In genomic region chr5:57529864-57530263, GRCh38 we compare ENCODE assay signal across 18 cellular contexts. TPM values are rescaled to one million over a fixed set of nuclear protein-coding genes. Genes with fewer than 3 reads are reported as not detected.
DNase-seq lines count a peak whose midpoint lies in the region; ATAC-seq and TF ChIP-seq lines count a peak whose summit lies in the region.
"Had no signal": no experiment of that assay in that cellular context is flagged by ENCODE, and none has a peak within 500 bp of the region (broad histone marks: within the 10 kb centered on the region; RNA-seq: fewer than 3 reads in every experiment).

No MANE protein-coding gene starts in this region.

- peaks cover 0 to 2% of the 10 kb centered on the region in 2 donors for H3K9me3 Mint-ChIP-seq in stimulated activated naive B cell treated with anti-CD40 and anti-IgM and Interleukin-4, amounts not matched to agents 10 μg/mL and 1 μg/mL and 100 μg/mL, for 72 hours
- H3K9me3 Mint-ChIP-seq: activated CD4-positive, alpha-beta memory T cell treated with anti-CD3 and anti-CD28 coated beads for 36 hours; activated naive CD8-positive, alpha-beta T cell treated with anti-CD3 and anti-CD28 coated beads for 36 hours; activated T-cell treated with anti-CD3 and anti-CD28 coated beads, Interleukin-2, amount 50 U/mL, for 4 hours had no signal

- no peak overlapping the region for H3K27ac Mint-ChIP-seq in stimulated activated naive B cell treated with anti-CD40 and anti-IgM and Interleukin-4, amounts not matched to agents 10 μg/mL and 1 μg/mL and 100 μg/mL, for 72 hours
- H3K27ac Mint-ChIP-seq: activated CD4-positive, alpha-beta memory T cell treated with anti-CD3 and anti-CD28 coated beads for 36 hours; activated naive CD8-positive, alpha-beta T cell treated with anti-CD3 and anti-CD28 coated beads for 36 hours had no signal

- intact Hi-C loops in cardiac septum (cut with DNase I), result no loop called here

- H3K36me3 Mint-ChIP-seq in stimulated activated naive B cell treated with anti-CD40 and anti-IgM and Interleukin-4, amounts not matched to agents 10 μg/mL and 1 μg/mL and 100 μg/mL, for 72 hours, result no peaks in the 10 kb centered on the region
- H3K36me3 Mint-ChIP-seq: activated CD4-positive, alpha-beta memory T cell treated with anti-CD3 and anti-CD28 coated beads for 36 hours; activated naive CD8-positive, alpha-beta T cell treated with anti-CD3 and anti-CD28 coated beads for 36 hours had no signal

- ATAC-seq in GM19395 (IDR thresholded peaks at IDR 0.05; ENCODE audit: unreplicated experiment) (peak; percentile 74), HG02610 (IDR thresholded peaks at IDR 0.05; ENCODE audit: unreplicated experiment) (peak; percentile 75), HG03378 (IDR thresholded peaks at IDR 0.05; ENCODE audit: unreplicated experiment) (peak; percentile 72)
- peak; percentile 91 to 92 for ATAC-seq in stimulated activated naive B cell treated with anti-CD40 and anti-IgM and Interleukin-4, amounts not matched to agents 10 μg/mL and 1 μg/mL and 100 μg/mL, for 72 hours (replicated peaks)
- ATAC-seq: activated T-cell treated with anti-CD3 and anti-CD28 coated beads, Interleukin-2, amount 50 U/mL, for 4 hours had no signal

- H3K4me1 Mint-ChIP-seq in stimulated activated naive B cell treated with anti-CD40 and anti-IgM and Interleukin-4, amounts not matched to agents 10 μg/mL and 1 μg/mL and 100 μg/mL, for 72 hours, result peaks cover 16 to 26% of the 10 kb centered on the region in 2 donors
- H3K4me1 Mint-ChIP-seq: activated naive CD8-positive, alpha-beta T cell treated with anti-CD3 and anti-CD28 coated beads for 36 hours had no signal

- no peak for TF ChIP-seq POLR2A in erythroblast (IDR thresholded peaks at IDR 0.05; ENCODE audit: low read length)

- H3K4me3 Mint-ChIP-seq in stimulated activated naive B cell treated with anti-CD40 and anti-IgM and Interleukin-4, amounts not matched to agents 10 μg/mL and 1 μg/mL and 100 μg/mL, for 72 hours, result no peak overlapping the region
- H3K4me3 Mint-ChIP-seq: activated CD4-positive, alpha-beta memory T cell treated with anti-CD3 and anti-CD28 coated beads for 36 hours; activated naive CD8-positive, alpha-beta T cell treated with anti-CD3 and anti-CD28 coated beads for 36 hours; activated T-cell treated with anti-CD3 and anti-CD28 coated beads, Interleukin-2, amount 50 U/mL, for 4 hours had no signal

- H3K27me3 Mint-ChIP-seq in stimulated activated naive B cell treated with anti-CD40 and anti-IgM and Interleukin-4, amounts not matched to agents 10 μg/mL and 1 μg/mL and 100 μg/mL, for 72 hours, result peaks cover 0 to 7% of the 10 kb centered on the region in 2 donors

- DNase-seq in stimulated activated naive B cell treated with anti-CD40 and anti-IgM and Interleukin-4, amounts not matched to agents 10 μg/mL and 1 μg/mL and 100 μg/mL, for 72 hours, result no peak
- DNase-seq in cardiac septum (ENCODE audit: low spot score) (no peak), erythroblast (lab: John Stamatoyannopoulos, UW) (no peak), H4 (ENCODE audit: low spot score) (no peak)
- DNase-seq: activated CD4-positive, alpha-beta memory T cell treated with anti-CD3 and anti-CD28 coated beads for 36 hours; activated naive CD8-positive, alpha-beta T cell treated with anti-CD3 and anti-CD28 coated beads for 36 hours; activated T-cell treated with anti-CD3 and anti-CD28 coated beads, Interleukin-2, amount 50 U/mL, for 4 hours; BE2C; dermis blood vessel endothelial cell; GF-D8; IMR-90; left ventricle myocardium inferior; NCI-H2081; NCI-H69 had no signal

RNA-seq across cellular contexts. Expression of gene ACTBL2, which starts 47.3 kb away (rescaled TPM):
- total RNA-seq in cardiac septum, result not detected
- total RNA-seq in H4 (2014; rRNA removed; shearing (Covaris generic)), result 6.7 and 7.0 TPM in 2 replicates
- total RNA-seq: activated CD4-positive, alpha-beta memory T cell treated with anti-CD3 and anti-CD28 coated beads for 36 hours; activated naive CD8-positive, alpha-beta T cell treated with anti-CD3 and anti-CD28 coated beads for 36 hours; activated T-cell treated with anti-CD3 and anti-CD28 coated beads, Interleukin-2, amount 50 U/mL, for 4 hours; left ventricle myocardium inferior; thoracic aorta had no signal
